Comparison of ENCODE assay signal across 1 cellular context in genomic region chr3:53255775-53256703, GRCh38.
TF ChIP-seq lines count a peak whose summit lies in the region.

Gene TKT (minus strand): TSS chr3:53256022. CDS start chr3:53255942, 80 bp downstream.

TF ChIP-seq in HepG2, 621 proteins besides CTCF, POLR2A, EP300 and RAD21 (continued from another document and continues in another):
- TF ChIP-seq AKNA (CRISPR knock-in tag; IDR thresholded peaks at IDR 0.05; ENCODE audit: borderline replicate concordance) (no peak), HMGXB3 (CRISPR knock-in tag; IDR thresholded peaks at IDR 0.05; ENCODE audit: borderline replicate concordance) (no peak), PAX8 (CRISPR knock-in tag; IDR thresholded peaks at IDR 0.05; ENCODE audit: borderline replicate concordance) (no peak), CREBL2 (CRISPR knock-in tag; IDR thresholded peaks at IDR 0.05; ENCODE audit: borderline replicate concordance) (no peak), REL (CRISPR knock-in tag; conservative IDR thresholded peaks at IDR 0.05) (no peak), ARNT (IDR thresholded peaks at IDR 0.05) (no peak), FOXO1 (CRISPR knock-in tag; IDR thresholded peaks at IDR 0.05) (no peak), TMF1 (CRISPR knock-in tag; IDR thresholded peaks at IDR 0.05; ENCODE audit: low read depth) (no peak), TAF15 (IDR thresholded peaks at IDR 0.05; ENCODE audit: low read depth, low read length, poor library complexity, severe bottlenecking) (no peak), NCOA5 (CRISPR knock-in tag; IDR thresholded peaks at IDR 0.05) (no peak), PLRG1 (conservative IDR thresholded peaks at IDR 0.05) (no peak), ZNF609 (CRISPR knock-in tag; IDR thresholded peaks at IDR 0.05; ENCODE audit: borderline replicate concordance) (0 out of 2 replicates have a peak, but pooled peaks have one; percentile 23), ZNF547 (CRISPR knock-in tag; IDR thresholded peaks at IDR 0.05) (no peak; the same call in 1 of the 2 replicates), RFX1 (IDR thresholded peaks at IDR 0.05) (no peak), ZBTB14 (CRISPR knock-in tag; IDR thresholded peaks at IDR 0.05) (no peak), ZBTB20 (CRISPR knock-in tag; IDR thresholded peaks at IDR 0.05; ENCODE audit: borderline replicate concordance, low read depth) (no peak), ZNF652 (CRISPR knock-in tag; IDR thresholded peaks at IDR 0.05; ENCODE audit: borderline replicate concordance, low read depth) (no peak), IKZF1 (IDR thresholded peaks at IDR 0.05) (no peak), ZNF329 (CRISPR knock-in tag; IDR thresholded peaks at IDR 0.05; ENCODE audit: low read depth) (peak; percentile 72; the same call in 1 of the 2 replicates), ZNF543 (CRISPR knock-in tag; IDR thresholded peaks at IDR 0.05) (no peak; the same call in 1 of the 2 replicates), MYNN (CRISPR knock-in tag; IDR thresholded peaks at IDR 0.05; ENCODE audit: low read depth) (no peak), ZNF792 (CRISPR knock-in tag; IDR thresholded peaks at IDR 0.05) (peak; percentile 96), NRL (CRISPR knock-in tag; IDR thresholded peaks at IDR 0.05; ENCODE audit: borderline replicate concordance) (no peak), RFXAP (CRISPR knock-in tag; IDR thresholded peaks at IDR 0.05; ENCODE audit: borderline replicate concordance) (no peak; the same call in 1 of the 2 replicates), NBN (conservative IDR thresholded peaks at IDR 0.05) (no peak), SIX4 (CRISPR knock-in tag; IDR thresholded peaks at IDR 0.05) (no peak), ZFY (CRISPR knock-in tag; IDR thresholded peaks at IDR 0.05) (peak; percentile 81), ZNF749 (CRISPR knock-in tag; IDR thresholded peaks at IDR 0.05; ENCODE audit: borderline replicate concordance) (no peak), TEAD3 (CRISPR knock-in tag; optimal IDR thresholded peaks at IDR 0.05; ENCODE audit: borderline replicate concordance) (no peak), ZBTB7A (CRISPR knock-in tag; IDR thresholded peaks at IDR 0.05) (no peak), LBX2 (CRISPR knock-in tag; IDR thresholded peaks at IDR 0.05; ENCODE audit: borderline replicate concordance) (no peak), MIXL1 (CRISPR knock-in tag; IDR thresholded peaks at IDR 0.05) (peak; percentile 21; the same call in 1 of the 2 replicates), NONO (IDR thresholded peaks at IDR 0.05) (no peak), NONO (CRISPR knock-in tag; conservative IDR thresholded peaks at IDR 0.05) (peak; percentile 55; the same call in 1 of the 2 replicates), ZNF512B (CRISPR knock-in tag; IDR thresholded peaks at IDR 0.05; ENCODE audit: borderline replicate concordance) (no peak), SOX13 (IDR thresholded peaks at IDR 0.05) (no peak), SOX13 (CRISPR knock-in tag; conservative IDR thresholded peaks at IDR 0.05 in 1 of 2, IDR thresholded peaks at IDR 0.05 in 1 of 2) (peak in 1 of 2 experiments; percentile 10; a peak in 1 of 4 replicates), ATAD3A (CRISPR knock-in tag; IDR thresholded peaks at IDR 0.05) (no peak)
